In genomic region chrX:143757375-143757774, GRCh38 we compare ENCODE assay signal across 19 cellular contexts. TPM values are rescaled to one million over a fixed set of nuclear protein-coding genes. Genes with fewer than 3 reads are reported as not detected.
"Had no signal": no experiment of that assay in that cellular context is flagged by ENCODE, and none has a peak within 500 bp of the region (broad histone marks: within the 10 kb centered on the region; RNA-seq: fewer than 3 reads in every experiment).

No MANE protein-coding gene starts in this region.

- H3K4me3 Mint-ChIP-seq: activated naive CD4-positive, alpha-beta T cell treated with anti-CD3 and anti-CD28 coated beads, Interleukin-2, amount 50 U/mL, for 24 hours; central memory CD8-positive, alpha-beta T cell; natural killer cell; WTC11 had no signal

- H3K4me1 ChIP-seq: body of pancreas, sigmoid colon, suprapubic skin had no signal

- H3K9me3 ChIP-seq: body of pancreas, sigmoid colon, suprapubic skin had no signal

- H3K27ac ChIP-seq: body of pancreas, sigmoid colon, suprapubic skin had no signal

- H3K9me3 Mint-ChIP-seq: activated naive CD4-positive, alpha-beta T cell treated with anti-CD3 and anti-CD28 coated beads, Interleukin-2, amount 50 U/mL, for 24 hours; central memory CD8-positive, alpha-beta T cell had no signal

- H3K4me1 Mint-ChIP-seq: activated naive CD4-positive, alpha-beta T cell treated with anti-CD3 and anti-CD28 coated beads, Interleukin-2, amount 50 U/mL, for 24 hours; central memory CD8-positive, alpha-beta T cell; natural killer cell; WTC11 had no signal

- H3K27ac Mint-ChIP-seq: activated naive CD4-positive, alpha-beta T cell treated with anti-CD3 and anti-CD28 coated beads, Interleukin-2, amount 50 U/mL, for 24 hours; activated T-helper 2 cell treated with anti-CD3 and anti-CD28 coated beads, Interferon-gamma antibody, Interleukin-2, Interleukin-4, amounts not matched to agents 10 μg/mL and 5 μg/mL and 100 μg/mL, durations not matched to agents 14 hours and 24 hours and 36 hours; natural killer cell; WTC11 had no signal

- H3K4me3 ChIP-seq: body of pancreas, sigmoid colon, suprapubic skin had no signal

- H3K36me3 Mint-ChIP-seq: activated naive CD4-positive, alpha-beta T cell treated with anti-CD3 and anti-CD28 coated beads, Interleukin-2, amount 50 U/mL, for 24 hours; natural killer cell had no signal

- ATAC-seq: body of pancreas; left lobe of liver; natural killer cell; stimulated activated naive CD8-positive, alpha-beta T cell treated with anti-CD3 and anti-CD28 coated beads, Interleukin-15, Interleukin-2, amounts not matched to agents 100 U/mL and 50 U/mL, for 24 hours; WTC11 had no signal

- H3K36me3 ChIP-seq: sigmoid colon, suprapubic skin had no signal

- DNase-seq: activated CD4-positive, alpha-beta T cell treated with anti-CD3 and anti-CD28 coated beads, Interleukin-2, amount 50 U/mL, for 1 hour; body of pancreas; erythroblast; hypothalamus; mammary epithelial cell; natural killer cell; sigmoid colon; stimulated activated CD4-positive, alpha-beta T cell treated with anti-CD3 and anti-CD28 coated beads, Interleukin-12 subunit alpha, Interleukin-12 subunit beta, amount 100 ng/mL, for 4 hours; stimulated activated naive CD8-positive, alpha-beta T cell treated with anti-CD3 and anti-CD28 coated beads, Interleukin-15, Interleukin-2, amounts not matched to agents 100 U/mL and 50 U/mL, for 24 hours; T-helper 1 cell had no signal

- H3K27me3 ChIP-seq: body of pancreas, sigmoid colon, suprapubic skin had no signal

- H3K27me3 Mint-ChIP-seq: activated naive CD4-positive, alpha-beta T cell treated with anti-CD3 and anti-CD28 coated beads, Interleukin-2, amount 50 U/mL, for 24 hours; central memory CD8-positive, alpha-beta T cell had no signal

RNA-seq across cellular contexts. Expression of gene SPANXN2, which starts 36.8 kb away (rescaled TPM):
- total RNA-seq: activated T-helper 2 cell treated with anti-CD3 and anti-CD28 coated beads, Interferon-gamma antibody, Interleukin-2, Interleukin-4, amounts not matched to agents 10 μg/mL and 5 μg/mL and 100 μg/mL, durations not matched to agents 14 hours and 24 hours and 36 hours; body of pancreas; left lobe of liver; mammary epithelial cell; mucosa of gallbladder; natural killer cell; osteoblast; sigmoid colon; suprapubic skin; ureter; WTC11 had no signal
- polyA plus RNA-seq: mammary epithelial cell, sigmoid colon had no signal
